In the genomic region with DNA sequence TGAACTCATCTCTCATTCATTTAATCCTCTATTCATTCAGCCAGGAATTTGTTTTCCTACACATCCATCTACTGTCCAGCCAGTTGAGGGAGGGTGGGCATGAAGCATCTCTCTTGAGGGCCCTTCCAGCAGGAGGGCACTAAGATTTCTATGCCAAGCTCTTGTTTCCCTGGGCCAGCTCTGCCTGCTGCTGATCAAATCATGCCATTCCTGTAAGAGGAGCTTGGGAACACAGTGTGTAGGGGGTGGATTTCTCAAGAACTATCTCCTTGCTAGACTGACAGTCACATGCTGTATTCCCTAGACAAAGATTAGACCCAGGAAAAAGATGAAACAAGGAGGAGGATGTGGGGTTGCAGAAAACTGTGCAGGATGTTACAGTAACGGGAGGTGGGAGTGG, we compare ENCODE assay signal across 22 cellular contexts.
A peak's percentile ranks its signal among the peaks of the same experiment; 100 is the strongest.
DNase-seq lines count a peak whose midpoint lies in the region; ATAC-seq and TF ChIP-seq lines count a peak whose summit lies in the region.
"Had no signal": no experiment of that assay in that cellular context is flagged by ENCODE, and none has a peak within 500 bp of the region (broad histone marks: within the 10 kb centered on the region; RNA-seq: fewer than 3 reads in every experiment).

No MANE protein-coding gene starts in this region.

- H3K4ac ChIP-seq in mesenchymal stem cell (ENCODE audit: low read depth in 1 of 2, low read length in 2 of 2), result no peak overlapping the region

- WGBS in mesenchymal stem cell, result 91% methylated on average over 1 of the region's 1 CpG

- H3K27me3 Mint-ChIP-seq in stimulated activated memory B cell treated with anti-CD40 and anti-IgM and Interleukin-4, amounts not matched to agents 10 μg/mL and 1 μg/mL and 100 μg/mL, for 72 hours, result no peaks in the 10 kb centered on the region
- H3K27me3 Mint-ChIP-seq: activated CD4-positive, alpha-beta T cell treated with anti-CD3 and anti-CD28 coated beads, Interleukin-2, amount 10 ng/mL, durations not matched to agents 7 days and 5 days had no signal

- H3K9ac ChIP-seq in mesenchymal stem cell (ENCODE audit: low read length), result no peak overlapping the region
- H3K9ac ChIP-seq: KMS-11 had no signal

- H2BK12ac ChIP-seq in mesenchymal stem cell (ENCODE audit: low read length in 2 of 2), result no peak overlapping the region

- no peaks in the 10 kb centered on the region for H3K27me3 ChIP-seq in mesenchymal stem cell (ENCODE audit: control insufficient read depth in 1 of 2, insufficient read depth in 1 of 2, low read length in 2 of 2)
- H3K27me3 ChIP-seq: left lung had no signal

- H3K18ac ChIP-seq in mesenchymal stem cell (ENCODE audit: low read depth in 1 of 2, low read length in 2 of 2), result no peak overlapping the region

- no peak overlapping the region for H4K8ac ChIP-seq in mesenchymal stem cell (ENCODE audit: low read length)

- no peak overlapping the region for H3K14ac ChIP-seq in mesenchymal stem cell (ENCODE audit: low read length in 2 of 2)

- H2BK5ac ChIP-seq in mesenchymal stem cell (ENCODE audit: low read depth, low read length, poor library complexity, severe bottlenecking), result no peak overlapping the region

- H3K9me3 ChIP-seq in mesenchymal stem cell (ENCODE audit: control insufficient read depth, low read length), result no peaks in the 10 kb centered on the region
- H3K9me3 ChIP-seq: left lung had no signal

- H3K4me3 ChIP-seq in fibroblast of mammary gland (ENCODE audit: control insufficient read depth, low read depth, low read length) (no peak overlapping the region), mesenchymal stem cell (ENCODE audit: insufficient read depth in 1 of 2, low read depth in 1 of 2, low read length in 2 of 2) (no peak overlapping the region)
- H3K4me3 ChIP-seq: left lung had no signal

- no peak for DNase-seq in Right ventricle myocardium superior
- no peak for DNase-seq in Right ventricle myocardium inferior (ENCODE audit: missing footprints)
- DNase-seq in fibroblast of mammary gland (ENCODE audit: low read depth), result peak; percentile 19
- DNase-seq in mesenchymal stem cell, result peak; percentile 21
- no peak for DNase-seq in GM20000 (ENCODE audit: low spot score)
- DNase-seq: activated CD4-positive, alpha-beta T cell treated with anti-CD3 and anti-CD28 coated beads, Interleukin-2, amount 10 ng/mL, durations not matched to agents 7 days and 5 days; activated naive CD4-positive, alpha-beta T cell treated with anti-CD3 and anti-CD28 coated beads for 36 hours; CD8-positive, alpha-beta T cell; central memory CD4-positive, alpha-beta T cell; left lung; NCI-H1436 treated with DMSO at 0.1 percent for 48 hours; NCI-H526; RPMI8226; small intestine; WERI-Rb-1 had no signal

- H3K4me1 Mint-ChIP-seq in stimulated activated memory B cell treated with anti-CD40 and anti-IgM and Interleukin-4, amounts not matched to agents 10 μg/mL and 1 μg/mL and 100 μg/mL, for 72 hours, result peaks cover 16% of the 10 kb centered on the region
- H3K4me1 Mint-ChIP-seq: activated CD4-positive, alpha-beta T cell treated with anti-CD3 and anti-CD28 coated beads, Interleukin-2, amount 10 ng/mL, durations not matched to agents 7 days and 5 days had no signal

- H4K91ac ChIP-seq in mesenchymal stem cell (ENCODE audit: low read length), result no peak overlapping the region

- H3K27ac ChIP-seq in mesenchymal stem cell (ENCODE audit: low read length, poor library complexity, severe bottlenecking), result no peak overlapping the region
- H3K27ac ChIP-seq: KMS-11, left lung, WERI-Rb-1 had no signal

- no peak overlapping the region for H3K4me2 ChIP-seq in mesenchymal stem cell (ENCODE audit: low read length, poor library complexity, severe bottlenecking)
- H3K4me2 ChIP-seq: KMS-11 had no signal

- H3K27ac Mint-ChIP-seq in stimulated activated memory B cell treated with anti-CD40 and anti-IgM and Interleukin-4, amounts not matched to agents 10 μg/mL and 1 μg/mL and 100 μg/mL, for 72 hours, result peak overlapping the region; percentile 25
- H3K27ac Mint-ChIP-seq: activated CD4-positive, alpha-beta T cell treated with anti-CD3 and anti-CD28 coated beads, Interleukin-2, amount 10 ng/mL, durations not matched to agents 7 days and 5 days; activated naive CD4-positive, alpha-beta T cell treated with anti-CD3 and anti-CD28 coated beads for 36 hours; CD8-positive, alpha-beta T cell; T-helper 2 cell treated with Interferon-gamma antibody and Interleukin-4, amounts not matched to agents 5 μg/mL and 100 μg/mL, for 36 hours had no signal

- no peak overlapping the region for H2BK120ac ChIP-seq in mesenchymal stem cell (ENCODE audit: low read depth, low read length)

- intact Hi-C loops in Right ventricle myocardium superior (cut with DNase I), result no loop called here
- intact Hi-C loops in Right ventricle myocardium inferior (cut with DNase I), result loop anchor here (10.0 kb wide), 1 partner anchor 800 kb away; no protein-coding TSS in a partner anchor

- no peak overlapping the region for H2BK15ac ChIP-seq in mesenchymal stem cell (ENCODE audit: low read depth, poor library complexity, severe bottlenecking)

- peaks cover 14% of the 10 kb centered on the region for H3K36me3 Mint-ChIP-seq in stimulated activated memory B cell treated with anti-CD40 and anti-IgM and Interleukin-4, amounts not matched to agents 10 μg/mL and 1 μg/mL and 100 μg/mL, for 72 hours

- no peak overlapping the region for H3K4me3 Mint-ChIP-seq in stimulated activated memory B cell treated with anti-CD40 and anti-IgM and Interleukin-4, amounts not matched to agents 10 μg/mL and 1 μg/mL and 100 μg/mL, for 72 hours
- H3K4me3 Mint-ChIP-seq: activated CD4-positive, alpha-beta T cell treated with anti-CD3 and anti-CD28 coated beads, Interleukin-2, amount 10 ng/mL, durations not matched to agents 7 days and 5 days; activated naive CD4-positive, alpha-beta T cell treated with anti-CD3 and anti-CD28 coated beads for 36 hours; CD8-positive, alpha-beta T cell; nephron; T-helper 2 cell treated with Interferon-gamma antibody and Interleukin-4, amounts not matched to agents 5 μg/mL and 100 μg/mL, for 36 hours had no signal

- TF ChIP-seq CTCF in fibroblast of mammary gland (conservative IDR thresholded peaks at IDR 0.05; ENCODE audit: control insufficient read depth, insufficient read depth, low read depth, low read length) (no peak), GM20000 (IDR thresholded peaks at IDR 0.05; ENCODE audit: extremely low read depth, missing control alignments) (no peak)

- H3K36me3 ChIP-seq in mesenchymal stem cell (ENCODE audit: control insufficient read depth in 1 of 2, insufficient read depth in 2 of 2, low read depth in 1 of 2, low read length in 2 of 2), result peaks cover 4 to 10% of the 10 kb centered on the region in 2 experiments
- H3K36me3 ChIP-seq: left lung, WERI-Rb-1 had no signal

- peaks cover 19% of the 10 kb centered on the region for H3K79me1 ChIP-seq in mesenchymal stem cell (replicated peaks; ENCODE audit: low read length, poor library complexity, severe bottlenecking)

- H3K23ac ChIP-seq in mesenchymal stem cell (ENCODE audit: low read length in 2 of 2), result no peak overlapping the region

- peaks cover 3% of the 10 kb centered on the region for H3K4me1 ChIP-seq in mesenchymal stem cell (ENCODE audit: control insufficient read depth, insufficient read depth, low read depth, low read length)
- H3K4me1 ChIP-seq: left lung had no signal

- H2AFZ ChIP-seq in mesenchymal stem cell (ENCODE audit: low read depth, low read length), result no peak overlapping the region

- peak; percentile 20 for ATAC-seq in Right ventricle myocardium superior (ENCODE audit: poor library complexity)
- ATAC-seq in Right ventricle myocardium inferior, result no peak
- ATAC-seq in stimulated activated memory B cell treated with anti-CD40 and anti-IgM and Interleukin-4, amounts not matched to agents 10 μg/mL and 1 μg/mL and 100 μg/mL, for 72 hours, result no peak
- no peak for ATAC-seq in HG02938 (IDR thresholded peaks at IDR 0.05; ENCODE audit: unreplicated experiment)
- ATAC-seq in HG02840 (IDR thresholded peaks at IDR 0.05; ENCODE audit: low FRiP score, unreplicated experiment), result no peak
- ATAC-seq: CD8-positive, alpha-beta T cell; SK-N-SH treated with all-trans-retinoic acid at 6 μM for 48 hours had no signal

- H3K9me3 Mint-ChIP-seq in stimulated activated memory B cell treated with anti-CD40 and anti-IgM and Interleukin-4, amounts not matched to agents 10 μg/mL and 1 μg/mL and 100 μg/mL, for 72 hours, result no peaks in the 10 kb centered on the region
- H3K9me3 Mint-ChIP-seq: activated CD4-positive, alpha-beta T cell treated with anti-CD3 and anti-CD28 coated beads, Interleukin-2, amount 10 ng/mL, durations not matched to agents 7 days and 5 days; activated naive CD4-positive, alpha-beta T cell treated with anti-CD3 and anti-CD28 coated beads for 36 hours; CD8-positive, alpha-beta T cell; nephron; T-helper 2 cell treated with Interferon-gamma antibody and Interleukin-4, amounts not matched to agents 5 μg/mL and 100 μg/mL, for 36 hours had no signal

- H2AK5ac ChIP-seq in mesenchymal stem cell (ENCODE audit: low read length, severe bottlenecking), result no peak overlapping the region

Comparison
In these comparisons a context has a peak if more than half of its experiments do, and no peak if none do; other contexts are left out.
1. DNase-seq: peak in fibroblast of mammary gland (single experiment) and mesenchymal stem cell (single experiment); none in Right ventricle myocardium superior (single experiment), Right ventricle myocardium inferior (single experiment) and GM20000 (single experiment).